In genomic region chr19:19546751-19547162, GRCh38 we compare ENCODE assay signal across 15 cellular contexts.
"Had no signal": no experiment of that assay in that cellular context is flagged by ENCODE, and none has a peak within 500 bp of the region (broad histone marks: within the 10 kb centered on the region; RNA-seq: fewer than 3 reads in every experiment).

No MANE protein-coding gene starts in this region.

- H3K36me3 ChIP-seq: gastroesophageal sphincter, lower lobe of right lung, pancreas, thyroid gland had no signal

- DNase-seq: activated CD4-positive, alpha-beta T cell treated with anti-CD3 and anti-CD28 coated beads, Interleukin-2, amount 10 ng/mL, durations not matched to agents 7 days and 5 days; activated CD8-positive, alpha-beta memory T cell treated with anti-CD3 and anti-CD28 coated beads for 24 hours; activated naive CD4-positive, alpha-beta T cell treated with Interleukin-2 at 50 U/mL for 16 hours; dorsolateral prefrontal cortex; endodermal cell; kidney glomerular epithelial cell; lower lobe of right lung; thyroid gland had no signal

- H3K4me3 ChIP-seq: dorsolateral prefrontal cortex, gastroesophageal sphincter, hepatocyte, lower lobe of right lung, pancreas, thyroid gland had no signal

- ATAC-seq: gastroesophageal sphincter; lower lobe of right lung; pancreas; stimulated activated memory B cell treated with anti-CD40 and anti-IgM and Interleukin-4, amounts not matched to agents 10 μg/mL and 1 μg/mL and 100 μg/mL, for 72 hours had no signal

- H3K27me3 ChIP-seq: hepatocyte, thyroid gland had no signal

- H3K4me1 Mint-ChIP-seq: endodermal cell; stimulated activated memory B cell treated with anti-CD40 and anti-IgM and Interleukin-4, amounts not matched to agents 10 μg/mL and 1 μg/mL and 100 μg/mL, for 72 hours had no signal

- H3K9me3 ChIP-seq: gastroesophageal sphincter, lower lobe of right lung, pancreas, thyroid gland had no signal

- H3K27ac Mint-ChIP-seq: activated CD4-positive, alpha-beta T cell treated with anti-CD3 and anti-CD28 coated beads, Interleukin-2, amount 10 ng/mL, durations not matched to agents 7 days and 5 days; activated T-helper 1 cell treated with anti-CD3 and anti-CD28 coated beads, Interleukin-12 subunit alpha, Interleukin-12 subunit beta, Interleukin-2, Interleukin-4 antibody, amounts not matched to agents 30 ng/mL and 10 ng/mL and 1 ng/mL, durations not matched to agents 14 hours and 24 hours and 36 hours; endodermal cell; mesothelial cell of epicardium; stimulated activated memory B cell treated with anti-CD40 and anti-IgM and Interleukin-4, amounts not matched to agents 10 μg/mL and 1 μg/mL and 100 μg/mL, for 72 hours had no signal

- H3K4me1 ChIP-seq: lower lobe of right lung, pancreas, thyroid gland had no signal

- H3K4me3 Mint-ChIP-seq: activated CD4-positive, alpha-beta T cell treated with anti-CD3 and anti-CD28 coated beads, Interleukin-2, amount 10 ng/mL, durations not matched to agents 7 days and 5 days; activated T-helper 1 cell treated with anti-CD3 and anti-CD28 coated beads, Interleukin-12 subunit alpha, Interleukin-12 subunit beta, Interleukin-2, Interleukin-4 antibody, amounts not matched to agents 30 ng/mL and 10 ng/mL and 1 ng/mL, durations not matched to agents 14 hours and 24 hours and 36 hours; endodermal cell; mesothelial cell of epicardium; neural crest cell; stimulated activated memory B cell treated with anti-CD40 and anti-IgM and Interleukin-4, amounts not matched to agents 10 μg/mL and 1 μg/mL and 100 μg/mL, for 72 hours had no signal

- H3K27ac ChIP-seq: dorsolateral prefrontal cortex, gastroesophageal sphincter, hepatocyte, lower lobe of right lung, pancreas, thyroid gland had no signal

- H3K36me3 Mint-ChIP-seq: mesothelial cell of epicardium; stimulated activated memory B cell treated with anti-CD40 and anti-IgM and Interleukin-4, amounts not matched to agents 10 μg/mL and 1 μg/mL and 100 μg/mL, for 72 hours had no signal
